8 cellular contexts compared by ENCODE assay signal in the genomic region with DNA sequence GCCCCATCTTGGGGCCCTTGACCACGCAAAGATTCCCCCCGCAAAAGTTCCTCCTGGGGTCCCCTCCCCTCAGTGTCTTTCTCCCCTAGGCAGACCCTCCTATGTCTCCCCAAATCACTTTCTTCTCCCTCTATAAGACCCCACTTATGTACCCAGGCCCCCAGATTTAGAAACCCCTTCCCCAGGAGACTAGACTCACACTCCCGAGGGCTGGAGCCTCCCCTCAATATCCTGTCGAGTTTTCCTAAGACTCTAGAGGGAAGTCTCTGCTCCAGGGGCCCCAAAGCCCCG. TPM values are rescaled to one million over a fixed set of nuclear protein-coding genes. Genes with fewer than 3 reads are reported as not detected.
DNase-seq lines count a peak whose midpoint lies in the region; ATAC-seq and TF ChIP-seq lines count a peak whose summit lies in the region.

No MANE protein-coding gene starts in this region.

- no peaks in the 10 kb centered on the region for H3K9me3 ChIP-seq in suprapubic skin

- H3K27ac ChIP-seq in layer of hippocampus (ENCODE audit: low read depth, low read length) (peak overlapping the region; percentile 18), suprapubic skin (peak overlapping the region; percentile 90)

- no peak for ATAC-seq in activated CD4-positive, alpha-beta T cell treated with anti-CD3 and anti-CD28 coated beads for 36 hours
- no peak for ATAC-seq in activated naive CD8-positive, alpha-beta T cell treated with anti-CD3 and anti-CD28 coated beads, Interleukin-2, amount 10 ng/mL, durations not matched to agents 7 days and 5 days (ENCODE audit: low read depth)

- DNase-seq in activated CD4-positive, alpha-beta T cell treated with anti-CD3 and anti-CD28 coated beads for 36 hours, result no peak
- DNase-seq in activated CD4-positive, alpha-beta T cell treated with anti-CD3 and anti-CD28 coated beads for 48 hours, result no peak
- no peak for DNase-seq in activated naive CD8-positive, alpha-beta T cell treated with anti-CD3 and anti-CD28 coated beads, Interleukin-2, amount 10 ng/mL, durations not matched to agents 7 days and 5 days
- DNase-seq in suprapubic skin (ENCODE audit: low spot score in 2 of 2) (no peak), NCI-H1105 treated with DMSO at 0.1 percent for 48 hours (lab: John Stamatoyannopoulos, UW) (no peak), kidney tubule cell (ENCODE audit: low spot score) (no peak), cerebellar nuclear complex (lab: John Stamatoyannopoulos, UW) (no peak)

- TF ChIP-seq CTCF in suprapubic skin (IDR thresholded peaks at IDR 0.05), result no peak

- peaks cover 54% of the 10 kb centered on the region for H3K36me3 Mint-ChIP-seq in activated CD4-positive, alpha-beta T cell treated with anti-CD3 and anti-CD28 coated beads for 36 hours (ENCODE audit: low read depth)
- H3K36me3 Mint-ChIP-seq in activated naive CD8-positive, alpha-beta T cell treated with anti-CD3 and anti-CD28 coated beads, Interleukin-2, amount 10 ng/mL, durations not matched to agents 7 days and 5 days, result peaks cover 39% of the 10 kb centered on the region

- peaks cover 61% of the 10 kb centered on the region for H3K4me1 ChIP-seq in suprapubic skin

- H3K27me3 ChIP-seq in layer of hippocampus (ENCODE audit: control insufficient read depth, insufficient read depth, low read length) (peaks cover 5% of the 10 kb centered on the region), suprapubic skin (no peaks in the 10 kb centered on the region)

- TF ChIP-seq EP300 in suprapubic skin (IDR thresholded peaks at IDR 0.05), result no peak

- peaks cover 44% of the 10 kb centered on the region for H3K4me1 Mint-ChIP-seq in activated CD4-positive, alpha-beta T cell treated with anti-CD3 and anti-CD28 coated beads for 36 hours
- H3K4me1 Mint-ChIP-seq in activated naive CD8-positive, alpha-beta T cell treated with anti-CD3 and anti-CD28 coated beads, Interleukin-2, amount 10 ng/mL, durations not matched to agents 7 days and 5 days, result peaks cover 59% of the 10 kb centered on the region

- WGBS in suprapubic skin, result 5% methylated on average over 5 of the region's 5 CpGs

- H3K27ac Mint-ChIP-seq in activated CD4-positive, alpha-beta T cell treated with anti-CD3 and anti-CD28 coated beads for 36 hours, result peak overlapping the region; percentile 94
- H3K27ac Mint-ChIP-seq in activated naive CD8-positive, alpha-beta T cell treated with anti-CD3 and anti-CD28 coated beads, Interleukin-2, amount 10 ng/mL, durations not matched to agents 7 days and 5 days, result peak overlapping the region; percentile 92

- H3K9me3 Mint-ChIP-seq in activated CD4-positive, alpha-beta T cell treated with anti-CD3 and anti-CD28 coated beads for 36 hours (ENCODE audit: low read depth), result peaks cover 1% of the 10 kb centered on the region
- H3K9me3 Mint-ChIP-seq in activated naive CD8-positive, alpha-beta T cell treated with anti-CD3 and anti-CD28 coated beads, Interleukin-2, amount 10 ng/mL, durations not matched to agents 7 days and 5 days, result no peaks in the 10 kb centered on the region

- H3K4me3 ChIP-seq in suprapubic skin, result peak overlapping the region; percentile 95

- H3K27me3 Mint-ChIP-seq in activated CD4-positive, alpha-beta T cell treated with anti-CD3 and anti-CD28 coated beads for 36 hours, result no peaks in the 10 kb centered on the region
- no peaks in the 10 kb centered on the region for H3K27me3 Mint-ChIP-seq in activated naive CD8-positive, alpha-beta T cell treated with anti-CD3 and anti-CD28 coated beads, Interleukin-2, amount 10 ng/mL, durations not matched to agents 7 days and 5 days

- POLR2A ChIA-PET in activated CD4-positive, alpha-beta T cell treated with anti-CD3 and anti-CD28 coated beads for 36 hours (lab: Charles Lee), result interaction anchor here (0.6 kb wide), 1 partner anchor 15 kb away, joined by 3 read pairs; no protein-coding TSS in a partner anchor
- POLR2A ChIA-PET in activated naive CD8-positive, alpha-beta T cell treated with anti-CD3 and anti-CD28 coated beads, Interleukin-2, amount 10 ng/mL, durations not matched to agents 7 days and 5 days (lab: Charles Lee), result interaction anchor here (1.3 to 6.2 kb wide), 4 partner anchors 14 to 308 kb away, joined by 3 to 160 read pairs (median 4); no protein-coding TSS in a partner anchor

- CTCF ChIA-PET in activated CD4-positive, alpha-beta T cell treated with anti-CD3 and anti-CD28 coated beads for 36 hours (lab: Charles Lee), result interaction anchor here (0.7 to 0.9 kb wide), 2 partner anchors 8 to 232 kb away, joined by 3 to 4 read pairs; no protein-coding TSS in a partner anchor

- peak overlapping the region; percentile 94 for H3K4me3 Mint-ChIP-seq in activated CD4-positive, alpha-beta T cell treated with anti-CD3 and anti-CD28 coated beads for 36 hours
- H3K4me3 Mint-ChIP-seq in activated naive CD8-positive, alpha-beta T cell treated with anti-CD3 and anti-CD28 coated beads, Interleukin-2, amount 10 ng/mL, durations not matched to agents 7 days and 5 days, result peak overlapping the region; percentile 91

- peaks cover 15% of the 10 kb centered on the region for H3K36me3 ChIP-seq in suprapubic skin

- intact Hi-C loops in activated CD4-positive, alpha-beta T cell treated with anti-CD3 and anti-CD28 coated beads for 36 hours (cut with DNase I, micrococcal nuclease), result loop anchor here (2.0 to 5.0 kb wide), 7 partner anchors 72 to 820 kb away; partner anchors contain the start of genes BICRA (in 1 of the 2), DHX34 (in 1 of the 2) and ZC3H4 (in 1 of the 2)

- no peak for TF ChIP-seq POLR2A in suprapubic skin (IDR thresholded peaks at IDR 0.05)

RNA-seq across cellular contexts. Expression of gene SLC1A5, which starts 1.4 kb away (rescaled TPM):
- total RNA-seq in activated CD4-positive, alpha-beta T cell treated with anti-CD3 and anti-CD28 coated beads for 36 hours, result 100 to 1,000 TPM; 200 to 227 TPM
- 100 to 1,000 TPM; 121 to 127 TPM for total RNA-seq in activated naive CD8-positive, alpha-beta T cell treated with anti-CD3 and anti-CD28 coated beads, Interleukin-2, amount 10 ng/mL, durations not matched to agents 7 days and 5 days
- 100 to 1,000 TPM in 3 of 4 donors, 10 to 100 TPM in 1; 79.4 to 191 (median 131) TPM for total RNA-seq in suprapubic skin

RNA-seq across cellular contexts. Expression of gene STRN4, which starts 40.7 kb away (rescaled TPM):
- 10 to 100 TPM; 56.4 to 56.8 TPM for total RNA-seq in activated CD4-positive, alpha-beta T cell treated with anti-CD3 and anti-CD28 coated beads for 36 hours
- 10 to 100 TPM; 79.2 to 87.5 TPM for total RNA-seq in activated naive CD8-positive, alpha-beta T cell treated with anti-CD3 and anti-CD28 coated beads, Interleukin-2, amount 10 ng/mL, durations not matched to agents 7 days and 5 days
- 10 to 100 TPM; 73.2 to 87.6 (median 81.1) TPM for total RNA-seq in suprapubic skin

RNA-seq across cellular contexts. Expression of gene FKRP, which starts 41.1 kb away (rescaled TPM):
- 10 to 100 TPM; 12.1 to 16.2 TPM for total RNA-seq in activated CD4-positive, alpha-beta T cell treated with anti-CD3 and anti-CD28 coated beads for 36 hours
- 10 to 100 TPM; 17.8 to 18.1 TPM for total RNA-seq in activated naive CD8-positive, alpha-beta T cell treated with anti-CD3 and anti-CD28 coated beads, Interleukin-2, amount 10 ng/mL, durations not matched to agents 7 days and 5 days
- 10 to 100 TPM in 1 of 4 donors, 1 to 10 TPM in 3; 7.1 to 15.2 (median 7.8) TPM for total RNA-seq in suprapubic skin
